Comparison of ENCODE assay signal across 22 cellular contexts in the genomic region with DNA sequence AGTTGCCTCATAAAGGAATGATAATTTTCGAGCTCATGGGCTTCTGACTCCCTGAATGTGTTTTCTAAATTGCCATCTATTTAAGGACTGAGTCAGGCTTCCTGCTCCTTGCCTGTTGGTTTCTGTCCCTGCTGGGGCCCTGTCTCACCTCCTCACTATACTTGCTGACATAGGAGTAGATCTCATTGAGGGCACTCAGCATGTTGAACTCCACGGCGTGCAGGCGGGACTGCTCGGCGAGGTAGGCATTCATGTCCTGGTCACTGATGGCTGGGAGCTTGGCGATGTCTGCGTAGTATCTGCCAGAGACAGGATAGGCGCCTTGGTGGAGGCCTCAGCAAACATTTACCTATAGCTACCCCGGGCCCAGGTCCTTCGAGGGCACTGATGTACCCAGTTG.
"Had no signal": no experiment of that assay in that cellular context is flagged by ENCODE, and none has a peak within 500 bp of the region (broad histone marks: within the 10 kb centered on the region; RNA-seq: fewer than 3 reads in every experiment).

No MANE protein-coding gene starts in this region.

- H3K4me3 ChIP-seq: cardiac muscle cell had no signal

- FAIRE-seq: RCC 7860 had no signal

- ATAC-seq: activated T-cell treated with anti-CD3 and anti-CD28 coated beads, Interleukin-2, amount 50 U/mL, for 4 hours; PC-3; T-helper 17 cell had no signal

- H3K27me3 ChIP-seq: brain microvascular endothelial cell, cardiac muscle cell had no signal

- H3K27ac ChIP-seq: brain microvascular endothelial cell, cardiac muscle cell, VCaP had no signal

- DNase-seq: activated CD4-positive, alpha-beta memory T cell treated with anti-CD3 and anti-CD28 coated beads for 36 hours; activated CD4-positive, alpha-beta T cell treated with anti-CD3 and anti-CD28 coated beads, Interleukin-2, amount 10 ng/mL, durations not matched to agents 7 days and 5 days; activated CD4-positive, CD25-positive, alpha-beta regulatory T cell; activated CD8-positive, alpha-beta memory T cell treated with anti-CD3 and anti-CD28 coated beads for 24 hours; activated effector memory CD4-positive, alpha-beta T cell treated with anti-CD3 and anti-CD28 coated beads, Interleukin-2, amount 50 U/mL, for 16 hours; activated naive CD4-positive, alpha-beta T cell treated with Interleukin-2 at 50 U/mL for 16 hours; activated T-cell treated with anti-CD3 and anti-CD28 coated beads, Interleukin-2, amount 50 U/mL, for 4 hours; brain microvascular endothelial cell; Kasumi-1; KBM-7; NCI-H1105 treated with DMSO at 0.1 percent for 48 hours; NCI-H1436 treated with DMSO at 0.1 percent for 48 hours; NCI-H187; NCI-H2081; NCI-H524; PC-3; SHP77 treated with DMSO at 0.1 percent for 48 hours; T-helper 17 cell; T-helper 9 cell had no signal
